ENCODE assay signal across 1 cellular context in the genomic region with DNA sequence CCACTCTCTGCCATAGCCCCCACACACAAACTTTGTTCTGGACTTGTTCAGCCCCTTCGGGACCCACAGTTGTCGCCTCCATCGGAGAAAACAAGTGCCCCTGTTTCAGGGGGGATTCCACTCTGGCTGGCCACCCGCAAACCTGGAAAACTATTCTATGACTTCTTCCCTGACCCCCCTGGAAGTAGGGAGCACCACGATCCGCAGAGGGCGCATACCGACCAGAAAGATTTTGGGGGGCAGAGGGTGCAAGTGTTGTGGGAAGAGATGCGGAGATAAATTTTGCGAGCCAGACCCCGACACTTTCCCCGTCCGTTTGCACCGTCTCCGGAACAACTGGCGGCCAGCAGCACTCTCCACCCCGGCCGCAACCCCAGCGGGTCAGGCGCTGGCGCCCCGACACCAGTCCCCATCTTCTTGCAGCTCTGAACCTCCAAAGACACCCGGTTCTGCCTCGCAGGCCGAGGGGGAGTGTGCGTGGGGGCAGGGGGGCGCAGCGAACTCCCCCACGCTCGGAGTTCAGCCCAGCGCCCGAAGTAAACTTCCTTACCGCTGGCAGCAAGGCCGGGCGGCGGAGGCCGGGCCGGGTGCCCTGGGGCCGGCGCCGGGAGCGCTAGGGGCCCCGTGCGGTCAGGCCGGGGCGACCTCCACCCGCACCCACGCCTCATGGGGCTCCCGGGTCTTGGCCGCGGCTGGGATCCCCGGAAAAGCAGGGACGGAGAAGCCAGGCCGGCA.
TF ChIP-seq lines count a peak whose summit lies in the region.

No MANE protein-coding gene starts in this region.

TF ChIP-seq in HEK293, 187 proteins besides CTCF, POLR2A, EP300 and RAD21 (continued from another document):
- 0 out of 2 replicates have a peak, but pooled peaks have one; percentile 37 for TF ChIP-seq PBX3 (CRISPR knock-in tag; IDR thresholded peaks at IDR 0.05)
- no peak for TF ChIP-seq ZNF677 (tag by site-specific recombination; IDR thresholded peaks at IDR 0.05)
- TF ChIP-seq ZNF768 (tag by site-specific recombination; IDR thresholded peaks at IDR 0.05): no peak
- no peak for TF ChIP-seq HIC1 (tag by site-specific recombination; IDR thresholded peaks at IDR 0.05)
- TF ChIP-seq ZNF473 (tag by site-specific recombination; IDR thresholded peaks at IDR 0.05): no peak
- TF ChIP-seq ZNF623 (tag by site-specific recombination; IDR thresholded peaks at IDR 0.05): no peak
- TF ChIP-seq KLF10 (tag by site-specific recombination; IDR thresholded peaks at IDR 0.05): no peak
- TF ChIP-seq ZNF335 (tag by site-specific recombination; conservative IDR thresholded peaks at IDR 0.05): no peak
